In genomic region chr6:109477725-109478124, GRCh38 we compare ENCODE assay signal across 12 cellular contexts. TPM values are rescaled to one million over a fixed set of nuclear protein-coding genes. Genes with fewer than 3 reads are reported as not detected.
A peak's percentile ranks its signal among the peaks of the same experiment; 100 is the strongest.
DNase-seq lines count a peak whose midpoint lies in the region; ATAC-seq, FAIRE-seq and TF ChIP-seq lines count a peak whose summit lies in the region.
"Had no signal": no experiment of that assay in that cellular context is flagged by ENCODE, and none has a peak within 500 bp of the region (broad histone marks: within the 10 kb centered on the region; RNA-seq: fewer than 3 reads in every experiment).

No MANE protein-coding gene starts in this region.

- POLR2A ChIA-PET in activated B cell treated with CpG ODN at 0.5 μM for 24 hours (lab: Charles Lee), result interaction anchor here (1.2 to 5.3 kb wide), 2 partner anchors 19 to 22 kb away, joined by 4 to 70 read pairs; partner anchors contain the start of gene MICAL1

- H3K27ac Mint-ChIP-seq in activated B cell treated with CpG ODN at 0.5 μM for 24 hours, result peak overlapping the region; percentile 83
- peak overlapping the region in 1 of 2 donors; percentile 33 for H3K27ac Mint-ChIP-seq in natural killer cell

- intact Hi-C loops in activated B cell treated with CpG ODN at 0.5 μM for 24 hours (cut with micrococcal nuclease), result no loop called here
- intact Hi-C loops in natural killer cell (cut with micrococcal nuclease), result no loop called here

- ATAC-seq in GM18858 (IDR thresholded peaks at IDR 0.05; ENCODE audit: unreplicated experiment), result peak; percentile 44
- ATAC-seq in HG02759 (IDR thresholded peaks at IDR 0.05; ENCODE audit: unreplicated experiment), result peak; percentile 58
- ATAC-seq in activated B cell treated with CpG ODN at 0.5 μM for 24 hours (ENCODE audit: low read depth), result no peak
- ATAC-seq in natural killer cell, result no peak

- TF ChIP-seq POLR2A in H54 (IDR thresholded peaks at IDR 0.05; ENCODE audit: low read depth, low read length), result no peak

- H3K4me1 Mint-ChIP-seq in activated B cell treated with CpG ODN at 0.5 μM for 24 hours, result peaks cover 83% of the 10 kb centered on the region
- H3K4me1 Mint-ChIP-seq in natural killer cell, result peaks cover 72 to 76% of the 10 kb centered on the region in 2 donors

- H3K4me3 Mint-ChIP-seq in activated B cell treated with CpG ODN at 0.5 μM for 24 hours, result peak overlapping the region; percentile 77
- peak overlapping the region; percentile 31 for H3K4me3 Mint-ChIP-seq in natural killer cell

- no peaks in the 10 kb centered on the region for H3K9me3 Mint-ChIP-seq in activated B cell treated with CpG ODN at 0.5 μM for 24 hours
- no peaks in the 10 kb centered on the region for H3K9me3 Mint-ChIP-seq in natural killer cell

- TF ChIP-seq CTCF in activated B cell treated with CpG ODN at 0.5 μM for 24 hours (IDR thresholded peaks at IDR 0.05), result no peak
- TF ChIP-seq CTCF in natural killer cell (IDR thresholded peaks at IDR 0.05), result no peak

- H3K27me3 Mint-ChIP-seq in activated B cell treated with CpG ODN at 0.5 μM for 24 hours (no peaks in the 10 kb centered on the region), natural killer cell (ENCODE audit: low read depth in 2 of 2) (no peaks in the 10 kb centered on the region)

- peaks cover 85% of the 10 kb centered on the region for H3K36me3 Mint-ChIP-seq in activated B cell treated with CpG ODN at 0.5 μM for 24 hours (ENCODE audit: low read depth)
- peaks cover 46% of the 10 kb centered on the region for H3K36me3 Mint-ChIP-seq in natural killer cell

- CTCF ChIA-PET in activated B cell treated with CpG ODN at 0.5 μM for 24 hours (lab: Charles Lee), result no interaction called here

- DNase-seq in activated B cell treated with CpG ODN at 0.5 μM for 24 hours (no peak), natural killer cell (no peak), cerebellar nuclear complex (lab: John Stamatoyannopoulos, UW) (no peak), NCI-H510A (lab: John Stamatoyannopoulos, UW) (no peak), NOMO-1 treated with DMSO at 0.1 percent for 48 hours (lab: John Stamatoyannopoulos, UW; ENCODE audit: unreplicated experiment) (no peak), H54 (ENCODE audit: insufficient read length, low spot score) (no peak)
- DNase-seq: Kasumi-1, sigmoid colon had no signal

- FAIRE-seq in H54 (lab: Jason Lieb, UNC), result no peak
- FAIRE-seq: bronchial epithelial cell, GM12891 had no signal

RNA-seq across cellular contexts. Expression of gene ZBTB24, which starts 5.3 kb away (rescaled TPM):
- total RNA-seq in activated B cell treated with CpG ODN at 0.5 μM for 24 hours, result 22.8 and 25.4 TPM in 2 replicates
- total RNA-seq in natural killer cell, result 10 to 100 TPM in 1 of 3 donors, 1 to 10 TPM in 2; 6.7 to 10.6 (median 8.6) TPM

RNA-seq across cellular contexts. Expression of gene MICAL1, which starts 22.2 kb away (rescaled TPM):
- total RNA-seq in activated B cell treated with CpG ODN at 0.5 μM for 24 hours, result 104 and 120 TPM in 2 replicates
- total RNA-seq in natural killer cell, result 100 to 1,000 TPM in 1 of 3 donors, 10 to 100 TPM in 2; 72.4 to 102 (median 81.3) TPM

RNA-seq across cellular contexts. Expression of gene SMPD2, which starts 37.2 kb away (rescaled TPM):
- total RNA-seq in activated B cell treated with CpG ODN at 0.5 μM for 24 hours, result 24.9 and 28.2 TPM in 2 replicates
- total RNA-seq in natural killer cell, result 10 to 100 TPM; 25.0 to 37.3 (median 29.3) TPM

RNA-seq across cellular contexts. Expression of gene PPIL6, which starts 37.3 kb away (rescaled TPM):
- total RNA-seq in activated B cell treated with CpG ODN at 0.5 μM for 24 hours, result 0.73 and 0.91 TPM in 2 replicates
- under 1 TPM; 0.28 to 0.70 (median 0.40) TPM for total RNA-seq in natural killer cell

Comparison
In these comparisons a context has a peak if more than half of its experiments do, and no peak if none do; other contexts are left out.
1. ATAC-seq: peak in GM18858 (single experiment) and HG02759 (single experiment); none in activated B cell treated with CpG ODN at 0.5 μM for 24 hours (single experiment) and natural killer cell (0 of 3).